Comparison of ENCODE assay signal across 1 cellular context in genomic region chr17:50117202-50118040, GRCh38.
TF ChIP-seq lines count a peak whose summit lies in the region.

No MANE protein-coding gene starts in this region.

TF ChIP-seq in HepG2, 621 proteins besides CTCF, POLR2A, EP300 and RAD21 (continued from another document and continues in another):
- TF ChIP-seq E2F5 (CRISPR knock-in tag; conservative IDR thresholded peaks at IDR 0.05) (no peak), SUZ12 (IDR thresholded peaks at IDR 0.05; ENCODE audit: low read depth, low read length) (no peak), TEF (CRISPR knock-in tag; IDR thresholded peaks at IDR 0.05) (no peak), ZNF746 (CRISPR knock-in tag; IDR thresholded peaks at IDR 0.05) (no peak), ZMAT5 (CRISPR knock-in tag; IDR thresholded peaks at IDR 0.05; ENCODE audit: borderline replicate concordance, low read depth) (no peak), ZBTB21 (CRISPR knock-in tag; IDR thresholded peaks at IDR 0.05) (no peak), ELF3 (CRISPR knock-in tag; IDR thresholded peaks at IDR 0.05) (peak; percentile 21; the same call in 1 of the 2 replicates), NONO (IDR thresholded peaks at IDR 0.05) (no peak), NONO (CRISPR knock-in tag; conservative IDR thresholded peaks at IDR 0.05) (no peak), MED13 (CRISPR knock-in tag; IDR thresholded peaks at IDR 0.05) (no peak), SMAD1 (CRISPR knock-in tag; IDR thresholded peaks at IDR 0.05; ENCODE audit: borderline replicate concordance, low read depth) (no peak), ZNF142 (CRISPR knock-in tag; IDR thresholded peaks at IDR 0.05) (no peak), HNRNPL (IDR thresholded peaks at IDR 0.05; ENCODE audit: low read depth, low read length) (no peak), HNRNPLL (IDR thresholded peaks at IDR 0.05; ENCODE audit: low read depth, low read length, poor library complexity, severe bottlenecking) (peak; percentile 71), ZNF503 (CRISPR knock-in tag; IDR thresholded peaks at IDR 0.05) (no peak), ZNF329 (CRISPR knock-in tag; IDR thresholded peaks at IDR 0.05; ENCODE audit: low read depth) (0 out of 2 replicates have a peak, but pooled peaks have one; percentile 29), ZBTB38 (CRISPR knock-in tag; IDR thresholded peaks at IDR 0.05) (peak; percentile 83), ZNF138 (CRISPR knock-in tag; IDR thresholded peaks at IDR 0.05; ENCODE audit: low read depth) (no peak), ZNF790 (CRISPR knock-in tag; IDR thresholded peaks at IDR 0.05; ENCODE audit: borderline replicate concordance) (no peak), TSC22D2 (CRISPR knock-in tag; IDR thresholded peaks at IDR 0.05; ENCODE audit: borderline replicate concordance) (0 out of 2 replicates have a peak, but pooled peaks have one; percentile 39), KDM2A (CRISPR knock-in tag; IDR thresholded peaks at IDR 0.05; ENCODE audit: borderline replicate concordance, low read depth) (peak; percentile 71; the same call in 1 of the 2 replicates), IKZF1 (IDR thresholded peaks at IDR 0.05) (no peak), GRHL1 (CRISPR knock-in tag; conservative IDR thresholded peaks at IDR 0.05) (no peak), ZNF691 (CRISPR knock-in tag; IDR thresholded peaks at IDR 0.05; ENCODE audit: borderline replicate concordance, low read depth) (peak; percentile 74; the same call in 1 of the 2 replicates), SAFB2 (CRISPR knock-in tag; IDR thresholded peaks at IDR 0.05; ENCODE audit: borderline replicate concordance, low read depth) (peak; percentile 85), ZNF616 (CRISPR knock-in tag; IDR thresholded peaks at IDR 0.05; ENCODE audit: low read depth) (no peak), ESRRA (CRISPR knock-in tag; IDR thresholded peaks at IDR 0.05; ENCODE audit: low read depth) (0 out of 2 replicates have a peak, but pooled peaks have one; percentile 50), ZNF570 (CRISPR knock-in tag; IDR thresholded peaks at IDR 0.05; ENCODE audit: borderline replicate concordance) (no peak), YEATS4 (CRISPR knock-in tag; IDR thresholded peaks at IDR 0.05; ENCODE audit: borderline replicate concordance) (peak; percentile 26; the same call in 1 of the 2 replicates), MLXIP (CRISPR knock-in tag; IDR thresholded peaks at IDR 0.05; ENCODE audit: borderline replicate concordance) (no peak), MATR3 (CRISPR knock-in tag; IDR thresholded peaks at IDR 0.05) (no peak), HINFP (CRISPR knock-in tag; IDR thresholded peaks at IDR 0.05; ENCODE audit: low read depth) (no peak)
